In genomic region chr12:99906786-99907185, GRCh38 we compare ENCODE assay signal across 17 cellular contexts.
DNase-seq lines count a peak whose midpoint lies in the region; ATAC-seq and TF ChIP-seq lines count a peak whose summit lies in the region.
"Had no signal": no experiment of that assay in that cellular context is flagged by ENCODE, and none has a peak within 500 bp of the region (broad histone marks: within the 10 kb centered on the region; RNA-seq: fewer than 3 reads in every experiment).

No MANE protein-coding gene starts in this region.

- H3K4me3 Mint-ChIP-seq in osteocyte (ENCODE audit: unreplicated experiment) (no peak overlapping the region), progenitor cell of endocrine pancreas (ENCODE audit: low read depth) (no peak overlapping the region)
- H3K4me3 Mint-ChIP-seq: CD14-positive monocyte; CD8-positive, alpha-beta T cell; IgD-negative memory B cell had no signal

- H3K27ac Mint-ChIP-seq in osteocyte (ENCODE audit: unreplicated experiment) (peak overlapping the region; percentile 64), progenitor cell of endocrine pancreas (no peak overlapping the region)
- H3K27ac Mint-ChIP-seq: CD14-positive monocyte; CD8-positive, alpha-beta T cell; IgD-negative memory B cell had no signal

- H3K27me3 Mint-ChIP-seq in osteocyte (ENCODE audit: unreplicated experiment): no peaks in the 10 kb centered on the region
- H3K27me3 Mint-ChIP-seq in progenitor cell of endocrine pancreas: no peaks in the 10 kb centered on the region
- H3K27me3 Mint-ChIP-seq: IgD-negative memory B cell had no signal

- no peak overlapping the region for H3K4me3 ChIP-seq in fibroblast of villous mesenchyme (ENCODE audit: low read depth, low read length)
- H3K4me3 ChIP-seq: GM23248 had no signal

- TF ChIP-seq CTCF in fibroblast of villous mesenchyme (IDR thresholded peaks at IDR 0.05; ENCODE audit: insufficient read depth, low read depth, low read length) (no peak), osteocyte (IDR thresholded peaks at IDR 0.05) (no peak), progenitor cell of endocrine pancreas (IDR thresholded peaks at IDR 0.05; ENCODE audit: unreplicated experiment) (no peak)

- H3K36me3 Mint-ChIP-seq in osteocyte (ENCODE audit: unreplicated experiment) (no peaks in the 10 kb centered on the region), progenitor cell of endocrine pancreas (ENCODE audit: insufficient read depth) (no peaks in the 10 kb centered on the region)
- H3K36me3 Mint-ChIP-seq: CD14-positive monocyte; CD8-positive, alpha-beta T cell; IgD-negative memory B cell had no signal

- DNase-seq in H4 (ENCODE audit: low spot score) (peak; percentile 45), NCI-H69 (lab: John Stamatoyannopoulos, UW) (peak; percentile 30), fibroblast of villous mesenchyme (ENCODE audit: low read depth) (peak; percentile 68), osteocyte (ENCODE audit: extremely low spot score, unreplicated experiment) (no peak), inferior parietal cortex (ENCODE audit: extremely low spot score) (no peak), progenitor cell of endocrine pancreas (ENCODE audit: low spot score, unreplicated experiment) (no peak)
- DNase-seq: CD8-positive, alpha-beta T cell; COR-L47; DMS153; DND-41; GF-D8; GM23248; H7 had no signal

- H3K4me1 Mint-ChIP-seq in osteocyte (ENCODE audit: unreplicated experiment) (peaks cover 19% of the 10 kb centered on the region), progenitor cell of endocrine pancreas (ENCODE audit: low read depth) (no peaks in the 10 kb centered on the region)
- H3K4me1 Mint-ChIP-seq: CD14-positive monocyte, IgD-negative memory B cell had no signal

- ATAC-seq in HG02938 (IDR thresholded peaks at IDR 0.05; ENCODE audit: unreplicated experiment) (no peak), HG02973 (IDR thresholded peaks at IDR 0.05; ENCODE audit: unreplicated experiment) (no peak)
- ATAC-seq: CD8-positive, alpha-beta T cell had no signal

- H3K9me3 Mint-ChIP-seq in osteocyte (ENCODE audit: unreplicated experiment): no peaks in the 10 kb centered on the region
- H3K9me3 Mint-ChIP-seq in progenitor cell of endocrine pancreas (ENCODE audit: low read depth): no peaks in the 10 kb centered on the region
- H3K9me3 Mint-ChIP-seq: CD8-positive, alpha-beta T cell had no signal

Comparison
In these comparisons a context has a peak if more than half of its experiments do, and no peak if none do; other contexts are left out.
1. DNase-seq: peak in H4 (single experiment), NCI-H69 (single experiment) and fibroblast of villous mesenchyme (single experiment); none in osteocyte (single experiment), inferior parietal cortex (single experiment) and progenitor cell of endocrine pancreas (single experiment).